21 cellular contexts compared by ENCODE assay signal in genomic region chr10:76942556-76943416, GRCh38.
A peak's percentile ranks its signal among the peaks of the same experiment; 100 is the strongest.
DNase-seq lines count a peak whose midpoint lies in the region; ATAC-seq and TF ChIP-seq lines count a peak whose summit lies in the region.
"Had no signal": no experiment of that assay in that cellular context is flagged by ENCODE, and none has a peak within 500 bp of the region (broad histone marks: within the 10 kb centered on the region; RNA-seq: fewer than 3 reads in every experiment).

No MANE protein-coding gene starts in this region.

- H4K8ac ChIP-seq in mesenchymal stem cell (ENCODE audit: low read length), result no peak overlapping the region

- H3K79me1 ChIP-seq in mesenchymal stem cell (replicated peaks; ENCODE audit: low read length, poor library complexity, severe bottlenecking), result no peaks in the 10 kb centered on the region

- peaks cover 41% of the 10 kb centered on the region for H3K36me3 Mint-ChIP-seq in HFFc6 (ENCODE audit: low read depth)
- H3K36me3 Mint-ChIP-seq: activated naive CD8-positive, alpha-beta T cell treated with anti-CD3 and anti-CD28 coated beads for 36 hours; CD8-positive, alpha-beta memory T cell had no signal

- H3K9me3 ChIP-seq in BLaER1 (no peaks in the 10 kb centered on the region), mesenchymal stem cell (ENCODE audit: control insufficient read depth, low read length) (no peaks in the 10 kb centered on the region), lower lobe of right lung (no peaks in the 10 kb centered on the region)
- H3K9me3 ChIP-seq: left lung had no signal

- H3K23ac ChIP-seq in mesenchymal stem cell (ENCODE audit: low read length in 2 of 2), result no peak overlapping the region

- WGBS in mesenchymal stem cell, result 82% methylated on average over 9 of the region's 9 CpGs

- H4K91ac ChIP-seq in mesenchymal stem cell (ENCODE audit: low read length), result no peak overlapping the region

- H3K4me3 ChIP-seq in BLaER1 (no peak overlapping the region), cardiac fibroblast (replicated peaks in 1 of 2; ENCODE audit: low read depth in 2 of 2, low read length in 2 of 2) (no peak overlapping the region), mesenchymal stem cell (ENCODE audit: insufficient read depth in 1 of 2, low read depth in 1 of 2, low read length in 2 of 2) (no peak overlapping the region), lower lobe of right lung (no peak overlapping the region)
- H3K4me3 ChIP-seq: left lung had no signal

- peak; percentile 6 for DNase-seq in HFFc6
- DNase-seq in cardiac fibroblast (ENCODE audit: low read depth in 2 of 2), result peak; percentile 41 to 43
- DNase-seq in mesenchymal stem cell, result peak; percentile 2
- DNase-seq in lower lobe of right lung, result no peak
- no peak for DNase-seq in substantia nigra (lab: John Stamatoyannopoulos, UW)
- no peak for DNase-seq in NCI-H345 (lab: John Stamatoyannopoulos, UW)
- DNase-seq: activated naive CD8-positive, alpha-beta T cell treated with anti-CD3 and anti-CD28 coated beads for 36 hours; CD8-positive, alpha-beta memory T cell; DND-41; HCEC 1CT; left lung; MV-4-11; NCI-H187 treated with DMSO at 0.1 percent for 48 hours; NK-92 treated with Interleukin-12 subunit alpha and Interleukin-12 subunit beta, amount 100 ng/mL, for 24 hours; T-helper 9 cell had no signal

- TF ChIP-seq CTCF in HFFc6 (IDR thresholded peaks at IDR 0.05) (no peak), cardiac fibroblast (IDR thresholded peaks at IDR 0.05; ENCODE audit: low read depth, low read length) (no peak), lower lobe of right lung (IDR thresholded peaks at IDR 0.05) (no peak)

- H3K36me3 ChIP-seq in BLaER1 (no peaks in the 10 kb centered on the region), mesenchymal stem cell (ENCODE audit: control insufficient read depth in 1 of 2, insufficient read depth in 2 of 2, low read depth in 1 of 2, low read length in 2 of 2) (peaks cover 3 to 14% of the 10 kb centered on the region in 2 experiments), lower lobe of right lung (no peaks in the 10 kb centered on the region)
- H3K36me3 ChIP-seq: left lung had no signal

- no peak overlapping the region for H2BK120ac ChIP-seq in mesenchymal stem cell (ENCODE audit: low read depth, low read length)

- H3K4me1 ChIP-seq in BLaER1 (peaks cover 6% of the 10 kb centered on the region), mesenchymal stem cell (ENCODE audit: control insufficient read depth, insufficient read depth, low read depth, low read length) (no peaks in the 10 kb centered on the region), lower lobe of right lung (no peaks in the 10 kb centered on the region)
- H3K4me1 ChIP-seq: left lung had no signal

- ATAC-seq in lower lobe of right lung, result no peak
- ATAC-seq in GM21723 (IDR thresholded peaks at IDR 0.05; ENCODE audit: unreplicated experiment), result no peak
- ATAC-seq: activated CD4-positive, CD25-positive, alpha-beta regulatory T cell treated with anti-CD3 and anti-CD28 coated beads, Interleukin-2, amount 50 U/mL, for 24 hours; left lung had no signal

- H3K18ac ChIP-seq in mesenchymal stem cell (ENCODE audit: low read depth in 1 of 2, low read length in 2 of 2), result no peak overlapping the region

- H2AFZ ChIP-seq in mesenchymal stem cell (ENCODE audit: low read depth, low read length), result no peak overlapping the region

- no peak overlapping the region for H3K4me3 Mint-ChIP-seq in HFFc6
- H3K4me3 Mint-ChIP-seq: activated naive CD8-positive, alpha-beta T cell treated with anti-CD3 and anti-CD28 coated beads for 36 hours; activated T-helper 1 cell treated with anti-CD3 and anti-CD28 coated beads, Interleukin-12 subunit alpha, Interleukin-12 subunit beta, Interleukin-2, Interleukin-4 antibody, amounts not matched to agents 30 ng/mL and 10 ng/mL and 1 ng/mL, durations not matched to agents 14 hours and 24 hours and 36 hours; brain; CD8-positive, alpha-beta memory T cell; dendritic cell treated with granulocyte-macrophage colony-stimulating factor and Interleukin-4, amounts not matched to agents 40 ng/mL and 50 ng/mL, for 4 days had no signal

- no peaks in the 10 kb centered on the region for H4K20me1 ChIP-seq in BLaER1

- intact Hi-C loops in lower lobe of right lung (cut with DNase I), result no loop called here

- no peaks in the 10 kb centered on the region; the same call in 1 of the 2 replicates for H3K27me3 Mint-ChIP-seq in HFFc6 (ENCODE audit: insufficient read depth)

- H3K9me3 Mint-ChIP-seq in HFFc6, result no peaks in the 10 kb centered on the region
- H3K9me3 Mint-ChIP-seq: activated naive CD8-positive, alpha-beta T cell treated with anti-CD3 and anti-CD28 coated beads for 36 hours; activated T-helper 1 cell treated with anti-CD3 and anti-CD28 coated beads, Interleukin-12 subunit alpha, Interleukin-12 subunit beta, Interleukin-2, Interleukin-4 antibody, amounts not matched to agents 30 ng/mL and 10 ng/mL and 1 ng/mL, durations not matched to agents 14 hours and 24 hours and 36 hours; brain; dendritic cell treated with granulocyte-macrophage colony-stimulating factor and Interleukin-4, amounts not matched to agents 40 ng/mL and 50 ng/mL, for 4 days had no signal

- H3K27me3 ChIP-seq in BLaER1 (no peaks in the 10 kb centered on the region), mesenchymal stem cell (ENCODE audit: control insufficient read depth in 1 of 2, insufficient read depth in 1 of 2, low read length in 2 of 2) (no peaks in the 10 kb centered on the region), lower lobe of right lung (ENCODE audit: low read depth) (no peaks in the 10 kb centered on the region)
- H3K27me3 ChIP-seq: left lung had no signal

- H3K9ac ChIP-seq in BLaER1 (no peak overlapping the region), mesenchymal stem cell (ENCODE audit: low read length) (no peak overlapping the region)

- H3K4me2 ChIP-seq in BLaER1, result peak overlapping the region; percentile 12; the same call in 1 of the 2 replicates
- no peak overlapping the region for H3K4me2 ChIP-seq in mesenchymal stem cell (ENCODE audit: low read length, poor library complexity, severe bottlenecking)

- no peak overlapping the region for H2BK5ac ChIP-seq in mesenchymal stem cell (ENCODE audit: low read depth, low read length, poor library complexity, severe bottlenecking)

- H3K4me1 Mint-ChIP-seq in HFFc6 (ENCODE audit: low read depth), result peaks cover 21% of the 10 kb centered on the region
- H3K4me1 Mint-ChIP-seq: activated naive CD8-positive, alpha-beta T cell treated with anti-CD3 and anti-CD28 coated beads for 36 hours; CD8-positive, alpha-beta memory T cell had no signal

- H3K4ac ChIP-seq in mesenchymal stem cell (ENCODE audit: low read depth in 1 of 2, low read length in 2 of 2), result no peak overlapping the region

- H2BK15ac ChIP-seq in mesenchymal stem cell (ENCODE audit: low read depth, poor library complexity, severe bottlenecking), result no peak overlapping the region

- no peak overlapping the region for H3K27ac ChIP-seq in BLaER1
- no peak overlapping the region for H3K27ac ChIP-seq in mesenchymal stem cell (ENCODE audit: low read length, poor library complexity, severe bottlenecking)
- no peak overlapping the region for H3K27ac ChIP-seq in lower lobe of right lung
- no peak overlapping the region for H3K27ac ChIP-seq in substantia nigra (ENCODE audit: low read depth, low read length, poor library complexity, severe bottlenecking)
- H3K27ac ChIP-seq: left lung had no signal

- H2AK5ac ChIP-seq in mesenchymal stem cell (ENCODE audit: low read length, severe bottlenecking), result no peak overlapping the region

- H3K27ac Mint-ChIP-seq in HFFc6, result no peak overlapping the region
- H3K27ac Mint-ChIP-seq: activated naive CD8-positive, alpha-beta T cell treated with anti-CD3 and anti-CD28 coated beads for 36 hours; activated T-helper 1 cell treated with anti-CD3 and anti-CD28 coated beads, Interleukin-12 subunit alpha, Interleukin-12 subunit beta, Interleukin-2, Interleukin-4 antibody, amounts not matched to agents 30 ng/mL and 10 ng/mL and 1 ng/mL, durations not matched to agents 14 hours and 24 hours and 36 hours; dendritic cell treated with granulocyte-macrophage colony-stimulating factor and Interleukin-4, amounts not matched to agents 40 ng/mL and 50 ng/mL, for 4 days had no signal

- no peak overlapping the region for H3K14ac ChIP-seq in mesenchymal stem cell (ENCODE audit: low read length in 2 of 2)

- H2BK12ac ChIP-seq in mesenchymal stem cell (ENCODE audit: low read length in 2 of 2), result no peak overlapping the region

Comparison
In these comparisons a context has a peak if more than half of its experiments do, and no peak if none do; other contexts are left out.
1. DNase-seq: peak in HFFc6 (single experiment), cardiac fibroblast (2 of 2) and mesenchymal stem cell (single experiment); none in lower lobe of right lung (single experiment), substantia nigra (0 of 49) and NCI-H345 (single experiment).